In the genomic region with DNA sequence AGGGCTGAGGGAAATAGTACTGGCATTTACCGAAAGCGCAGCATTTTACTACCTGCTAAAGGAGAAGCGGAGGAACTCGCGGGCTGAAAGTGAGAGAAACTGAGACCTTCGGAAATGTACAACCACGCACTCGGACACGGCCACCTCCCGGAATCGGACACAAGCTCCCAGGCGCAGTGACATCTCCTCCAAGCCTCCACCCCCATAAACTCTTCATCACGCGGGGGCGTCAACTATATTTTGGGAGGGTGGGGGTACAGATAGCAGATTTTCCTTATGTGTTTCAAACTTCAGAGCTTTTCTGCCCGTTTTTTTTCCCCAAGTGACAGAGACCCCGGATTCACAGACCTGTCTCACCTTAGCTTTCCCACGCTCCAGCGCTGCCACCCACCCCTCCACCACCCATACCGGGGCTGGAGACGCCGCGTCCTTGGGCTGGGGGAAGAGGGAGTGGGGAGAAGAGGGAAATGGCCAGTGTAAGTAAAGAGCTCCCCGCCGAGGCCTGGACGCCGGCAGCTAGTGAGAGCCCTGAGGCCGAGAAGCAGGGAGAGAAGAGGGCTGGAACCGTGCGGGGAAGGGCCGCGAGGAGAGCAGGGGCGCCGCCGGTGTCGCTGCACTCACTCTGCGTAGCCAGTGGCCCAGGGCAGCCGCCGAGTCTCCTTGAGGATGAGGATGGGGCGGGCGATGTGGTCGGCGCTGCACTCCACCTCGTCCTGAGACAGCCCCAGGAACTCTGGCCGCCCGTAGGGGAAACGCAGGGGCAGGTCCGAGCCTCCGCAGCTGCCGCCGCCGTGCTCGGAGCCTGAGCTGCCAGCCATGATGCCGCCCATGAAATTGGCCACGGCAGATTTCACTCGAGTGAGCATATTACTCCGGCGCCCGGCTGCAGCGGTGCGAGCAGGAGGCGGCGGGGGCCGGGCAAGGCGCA, we compare ENCODE assay signal across 8 cellular contexts. TPM values are rescaled to one million over a fixed set of nuclear protein-coding genes. Genes with fewer than 3 reads are reported as not detected.
A peak's percentile ranks its signal among the peaks of the same experiment; 100 is the strongest.
DNase-seq lines count a peak whose midpoint lies in the region; FAIRE-seq and TF ChIP-seq lines count a peak whose summit lies in the region.

No MANE protein-coding gene starts in this region.

- peak overlapping the region; percentile 95 for H3K4me2 ChIP-seq in neuronal stem cell (ENCODE audit: insufficient read depth, low read length, poor library complexity, severe bottlenecking)

- no peak overlapping the region for H3K27ac Mint-ChIP-seq in activated naive CD4-positive, alpha-beta T cell treated with anti-CD3 and anti-CD28 coated beads for 36 hours

- H3K27me3 Mint-ChIP-seq in activated naive CD4-positive, alpha-beta T cell treated with anti-CD3 and anti-CD28 coated beads for 36 hours (ENCODE audit: low read depth): peaks cover 38% of the 10 kb centered on the region

- H4K8ac ChIP-seq in neuronal stem cell (ENCODE audit: low read depth, low read length): no peak overlapping the region

- peak overlapping the region; percentile 99 for H3K14ac ChIP-seq in neuronal stem cell (ENCODE audit: low read length)

- no peaks in the 10 kb centered on the region for H3K9me3 Mint-ChIP-seq in activated naive CD4-positive, alpha-beta T cell treated with anti-CD3 and anti-CD28 coated beads for 36 hours

- intact Hi-C loops in activated naive CD4-positive, alpha-beta T cell treated with anti-CD3 and anti-CD28 coated beads for 36 hours (cut with micrococcal nuclease): no loop called here

- H2AFZ ChIP-seq in neuronal stem cell (ENCODE audit: low read length): peak overlapping the region; percentile 99

- H3K23ac ChIP-seq in neuronal stem cell (ENCODE audit: low read depth, low read length, poor library complexity): peak overlapping the region; percentile 89

- H3K36me3 ChIP-seq in H7 (replicated peaks; ENCODE audit: control insufficient read depth, insufficient read depth, low read length): no peaks in the 10 kb centered on the region
- no peaks in the 10 kb centered on the region for H3K36me3 ChIP-seq in neuronal stem cell (replicated peaks in 1 of 2; ENCODE audit: control insufficient read depth in 2 of 2, insufficient read depth in 2 of 2, low read length in 2 of 2)

- H3K18ac ChIP-seq in neuronal stem cell (ENCODE audit: low read length): peak overlapping the region; percentile 91

- no peak for FAIRE-seq in frontal cortex (lab: Jason Lieb, UNC)

- H2AK5ac ChIP-seq in neuronal stem cell (ENCODE audit: low read depth, low read length): no peak overlapping the region

- H2BK15ac ChIP-seq in neuronal stem cell (ENCODE audit: low read length): peak overlapping the region; percentile 55

- TF ChIP-seq CTCF in LNCaP clone FGC (IDR thresholded peaks at IDR 0.05; ENCODE audit: control insufficient read depth, extremely low read depth, insufficient read depth): peak; percentile 27; the same call in 1 of the 2 replicates

- H2BK5ac ChIP-seq in neuronal stem cell (ENCODE audit: low read length): peak overlapping the region; percentile 87

- H3K36me3 Mint-ChIP-seq in activated naive CD4-positive, alpha-beta T cell treated with anti-CD3 and anti-CD28 coated beads for 36 hours (ENCODE audit: low read depth): no peaks in the 10 kb centered on the region

- peak overlapping the region; percentile 86 for H3K9ac ChIP-seq in neuronal stem cell (ENCODE audit: low read depth, low read length, poor library complexity)

- H3K9me3 ChIP-seq in neuronal stem cell (replicated peaks in 1 of 2; ENCODE audit: control insufficient read depth in 2 of 2, insufficient read depth in 1 of 2, low read depth in 1 of 2, low read length in 2 of 2): no peaks in the 10 kb centered on the region

- no peaks in the 10 kb centered on the region for H3K79me1 ChIP-seq in neuronal stem cell (ENCODE audit: low read depth, low read length)

- peak overlapping the region; percentile 31 for H2BK120ac ChIP-seq in neuronal stem cell (ENCODE audit: low read depth, low read length)

- no CpG with 5 or more reads among the region's 65 CpGs for WGBS in neuronal stem cell (ENCODE audit: extremely low coverage in 2 of 2, insufficient read length in 2 of 2, insufficient replicate concordance in 1 of 2), 2 donors

- H3K27ac ChIP-seq in neuronal stem cell (replicated peaks; ENCODE audit: low read length): no peak overlapping the region

- no peak overlapping the region for H4K91ac ChIP-seq in neuronal stem cell (ENCODE audit: low read depth, low read length, poor library complexity)

- no peak overlapping the region for H2BK12ac ChIP-seq in neuronal stem cell (ENCODE audit: low read length)

- peak overlapping the region; percentile 78 for H3K4me3 Mint-ChIP-seq in activated naive CD4-positive, alpha-beta T cell treated with anti-CD3 and anti-CD28 coated beads for 36 hours

- H3K4me3 ChIP-seq in H7 (ENCODE audit: insufficient read depth, low read depth, low read length): peak overlapping the region; percentile 81
- peak overlapping the region; percentile 92 for H3K4me3 ChIP-seq in LNCaP clone FGC (ENCODE audit: low read depth, low read length)
- H3K4me3 ChIP-seq in neuronal stem cell (ENCODE audit: low read length in 2 of 2): peak overlapping the region; percentile 69 to 94

- peak; percentile 25 for DNase-seq in activated naive CD4-positive, alpha-beta T cell treated with anti-CD3 and anti-CD28 coated beads for 36 hours
- DNase-seq in activated naive CD4-positive, alpha-beta T cell treated with Interleukin-2 at 50 U/mL for 16 hours: no peak
- DNase-seq in H7 (peak; percentile 76), LNCaP clone FGC (ENCODE audit: low read depth) (no peak), frontal cortex (ENCODE audit: low spot score in 2 of 2) (peak; percentile 44 to 62), neuronal stem cell (ENCODE audit: low spot score) (peak; percentile 29), middle frontal gyrus (ENCODE audit: extremely low spot score, low spot score) (no peak)
- DNase-seq in activated CD8-positive, alpha-beta memory T cell treated with anti-CD3 and anti-CD28 coated beads for 48 hours (ENCODE audit: low read depth in 2 of 3, low spot score in 2 of 3): peak in 2 of 3 experiments; percentile 4 to 5

- CTCF ChIA-PET in activated naive CD4-positive, alpha-beta T cell treated with anti-CD3 and anti-CD28 coated beads for 36 hours (lab: Charles Lee): interaction anchor here (0.7 to 1.1 kb wide), 2 partner anchors 86 to 218 kb away, joined by 3 to 4 read pairs; no protein-coding TSS in a partner anchor

- H3K4me1 ChIP-seq in neuronal stem cell (ENCODE audit: control insufficient read depth in 2 of 2, insufficient read depth in 1 of 2, low read depth in 1 of 2, low read length in 2 of 2): peaks cover 6 to 9% of the 10 kb centered on the region in 2 donors

- H3K27me3 ChIP-seq in H7 (ENCODE audit: control insufficient read depth, insufficient read depth, low read length) (peaks cover 6% of the 10 kb centered on the region; the same call in 1 of the 2 replicates), neuronal stem cell (ENCODE audit: control insufficient read depth in 3 of 3, insufficient read depth in 3 of 3, low read depth in 1 of 3, low read length in 3 of 3) (peaks cover 0 to 26% (median 15%) of the 10 kb centered on the region in 3 experiments)

- H3K4ac ChIP-seq in neuronal stem cell (ENCODE audit: low read length): no peak overlapping the region

- H3K4me1 Mint-ChIP-seq in activated naive CD4-positive, alpha-beta T cell treated with anti-CD3 and anti-CD28 coated beads for 36 hours (ENCODE audit: low read depth): peaks cover 6% of the 10 kb centered on the region

RNA-seq across cellular contexts. Expression of a gene that starts 0.8 kb away (rescaled TPM):
- total RNA-seq in activated naive CD4-positive, alpha-beta T cell treated with anti-CD3 and anti-CD28 coated beads for 36 hours: not detected
- total RNA-seq in H7 (2014; rRNA removed; shearing (Covaris generic)): 17.0 and 26.7 TPM in 2 replicates
- 11.8 TPM for total RNA-seq in frontal cortex
- polyA plus RNA-seq in neuronal stem cell (2013, experiment 1 of 2): 4.9 TPM
- polyA plus RNA-seq in neuronal stem cell (2013, experiment 2 of 2): 5.2 TPM

Comparison
In these comparisons a context has a peak if more than half of its experiments do, and no peak if none do; other contexts are left out.
1. DNase-seq: peak in activated naive CD4-positive, alpha-beta T cell treated with anti-CD3 and anti-CD28 coated beads for 36 hours (single experiment), H7 (single experiment), activated CD8-positive, alpha-beta memory T cell treated with anti-CD3 and anti-CD28 coated beads for 48 hours (2 of 3), frontal cortex (2 of 2) and neuronal stem cell (single experiment); none in activated naive CD4-positive, alpha-beta T cell treated with Interleukin-2 at 50 U/mL for 16 hours (single experiment), LNCaP clone FGC (single experiment) and middle frontal gyrus (single experiment).
2. RNA of a gene that starts 0.8 kb away (total RNA-seq): 17.0 to 26.7 TPM in H7 and 11.8 TPM in frontal cortex (single experiment); not detected in activated naive CD4-positive, alpha-beta T cell treated with anti-CD3 and anti-CD28 coated beads for 36 hours; every median in the first group is over 10 times any median in the second.
3. Peak in every context shown above with its lines, with median percentiles within 50 percentile points of each other: H3K4me3 ChIP-seq.